14 cellular contexts compared by ENCODE assay signal in the genomic region with DNA sequence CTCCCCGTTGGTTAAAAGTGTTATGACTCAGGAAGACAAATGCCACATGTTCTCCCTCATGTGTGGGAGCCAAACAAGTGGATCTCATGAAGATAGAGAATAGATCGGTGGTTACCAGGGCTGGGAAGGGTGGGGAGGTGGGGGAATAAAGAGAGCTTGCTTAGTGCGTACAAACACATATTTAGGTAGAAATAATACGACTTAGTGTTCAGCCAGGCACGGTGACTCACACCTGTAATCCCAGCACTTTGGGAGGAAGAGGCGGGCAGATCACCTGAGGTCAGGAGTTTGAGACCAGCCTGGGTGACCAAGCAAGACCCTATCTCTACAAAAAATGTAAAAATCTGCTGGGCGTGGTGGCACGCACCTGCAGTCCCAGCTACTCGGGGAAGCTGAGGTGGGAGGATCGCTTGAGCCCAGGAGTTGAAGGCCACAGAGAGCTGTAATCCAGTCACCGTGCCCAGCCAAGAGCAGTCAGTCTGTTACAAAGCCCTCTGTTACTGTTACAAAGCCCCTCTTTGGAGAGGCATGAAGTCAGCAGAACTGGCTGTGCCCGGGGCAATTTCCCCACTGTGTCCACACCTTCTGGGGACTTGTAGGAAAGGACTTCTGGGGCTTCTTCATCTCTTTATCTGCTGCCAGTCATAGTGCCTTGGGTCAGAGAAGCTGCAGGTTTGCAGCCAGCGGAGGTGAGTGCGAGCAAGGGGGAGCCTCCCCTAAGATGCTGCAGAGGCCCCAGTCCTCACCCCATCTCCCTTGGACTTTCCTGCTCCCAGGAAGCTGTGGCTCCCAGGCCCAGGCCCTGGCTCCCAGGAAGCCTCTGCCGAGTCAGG. TPM values are rescaled to one million over a fixed set of nuclear protein-coding genes. Genes with fewer than 3 reads are reported as not detected.
A peak's percentile ranks its signal among the peaks of the same experiment; 100 is the strongest.
DNase-seq lines count a peak whose midpoint lies in the region; ATAC-seq, FAIRE-seq and TF ChIP-seq lines count a peak whose summit lies in the region.
"Had no signal": no experiment of that assay in that cellular context is flagged by ENCODE, and none has a peak within 500 bp of the region (broad histone marks: within the 10 kb centered on the region; RNA-seq: fewer than 3 reads in every experiment).

No MANE protein-coding gene starts in this region.

- H3K4ac ChIP-seq in IMR-90 (ENCODE audit: low read depth, low read length): peak overlapping the region; percentile 36

- no peak overlapping the region for H3K9ac ChIP-seq in IMR-90 (ENCODE audit: low read depth, low read length)
- H3K9ac ChIP-seq: parathyroid adenoma had no signal

- H3K36me3 ChIP-seq in IMR-90 (ENCODE audit: control insufficient read depth, insufficient read depth, low read length): no peaks in the 10 kb centered on the region
- no peaks in the 10 kb centered on the region for H3K36me3 ChIP-seq in bronchial epithelial cell (ENCODE audit: control insufficient read depth, insufficient read depth, low read length)
- no peaks in the 10 kb centered on the region for H3K36me3 ChIP-seq in mesodermal cell (ENCODE audit: control insufficient read depth, insufficient read depth, low read length)
- H3K36me3 ChIP-seq in thyroid gland: no peaks in the 10 kb centered on the region

- H2BK5ac ChIP-seq in IMR-90 (ENCODE audit: low read depth, low read length, poor library complexity, severe bottlenecking): peak overlapping the region; percentile 18

- H3K4me1 Mint-ChIP-seq in activated CD8-positive, alpha-beta T cell treated with anti-CD3 and anti-CD28 coated beads, Interleukin-2, amount 10 ng/mL, durations not matched to agents 7 days and 5 days (ENCODE audit: low read depth): no peaks in the 10 kb centered on the region

- H4K20me1 ChIP-seq in IMR-90 (ENCODE audit: insufficient read depth, low read length): no peaks in the 10 kb centered on the region; the same call in 1 of the 2 replicates

- TF ChIP-seq POLR2A in IMR-90 (IDR thresholded peaks at IDR 0.05; ENCODE audit: low read depth, low read length): no peak
- TF ChIP-seq POLR2A in thyroid gland (IDR thresholded peaks at IDR 0.05): no peak

- POLR2A ChIA-PET in IMR-90 (lab: Charles Lee; ENCODE audit: unreplicated experiment): interaction anchor here (0.6 kb wide), 1 partner anchor 225 kb away, joined by 3 read pairs; no protein-coding TSS in a partner anchor
- POLR2A ChIA-PET in activated CD8-positive, alpha-beta T cell treated with anti-CD3 and anti-CD28 coated beads, Interleukin-2, amount 10 ng/mL, durations not matched to agents 7 days and 5 days (lab: Charles Lee): no interaction called here

- H3K27ac Mint-ChIP-seq in activated CD8-positive, alpha-beta T cell treated with anti-CD3 and anti-CD28 coated beads, Interleukin-2, amount 10 ng/mL, durations not matched to agents 7 days and 5 days: no peak overlapping the region

- H2AK9ac ChIP-seq in IMR-90 (replicated peaks; ENCODE audit: low read depth, low read length, poor library complexity): peak overlapping the region; percentile 8

- no peak overlapping the region for H3K56ac ChIP-seq in IMR-90 (ENCODE audit: extremely low read depth, insufficient read depth, low read length)

- no peaks in the 10 kb centered on the region for H3K36me3 Mint-ChIP-seq in activated CD8-positive, alpha-beta T cell treated with anti-CD3 and anti-CD28 coated beads, Interleukin-2, amount 10 ng/mL, durations not matched to agents 7 days and 5 days (ENCODE audit: low read depth)

- no peaks in the 10 kb centered on the region for H3K79me1 ChIP-seq in IMR-90 (ENCODE audit: low read depth in 1 of 2, low read length in 2 of 2)

- no peak overlapping the region for H2AK5ac ChIP-seq in IMR-90 (ENCODE audit: low read depth, low read length)

- peaks cover 4% of the 10 kb centered on the region for H3K4me1 ChIP-seq in IMR-90 (ENCODE audit: control insufficient read depth, insufficient read depth, low read length)
- H3K4me1 ChIP-seq in mesodermal cell (ENCODE audit: control insufficient read depth, insufficient read depth, low read length, poor library complexity, severe bottlenecking): no peaks in the 10 kb centered on the region
- peaks cover 18 to 47% of the 10 kb centered on the region in 2 donors for H3K4me1 ChIP-seq in thyroid gland
- H3K4me1 ChIP-seq: parathyroid adenoma had no signal

- H3K4me2 ChIP-seq in IMR-90 (ENCODE audit: low read depth, low read length): no peak overlapping the region

- peak overlapping the region; percentile 65 for H2BK120ac ChIP-seq in IMR-90 (ENCODE audit: low read depth, low read length)

- no peak overlapping the region for H3K4me3 ChIP-seq in IMR-90 (ENCODE audit: insufficient read depth, low read depth, low read length)
- no peak overlapping the region for H3K4me3 ChIP-seq in bronchial epithelial cell (ENCODE audit: low read depth, low read length)
- H3K4me3 ChIP-seq in mesodermal cell (ENCODE audit: extremely low read depth, insufficient read depth, low read length, poor library complexity, severe bottlenecking): no peak overlapping the region
- H3K4me3 ChIP-seq in thyroid gland (replicated peaks in 1 of 3): no peak overlapping the region

- H4K8ac ChIP-seq in IMR-90 (ENCODE audit: low read depth in 2 of 2, low read length in 2 of 2): peak overlapping the region in 1 of 2 experiments; percentile 37; a peak in 2 of 4 replicates

- DNase-seq in IMR-90 (no peak), bronchial epithelial cell (ENCODE audit: low read depth) (peak; percentile 61), thyroid gland (peak in 1 of 2 donors; percentile 21), CD1c-positive myeloid dendritic cell (ENCODE audit: extremely low spot score) (no peak)
- no peak for DNase-seq in activated CD8-positive, alpha-beta T cell treated with anti-CD3 and anti-CD28 coated beads, Interleukin-2, amount 10 ng/mL, durations not matched to agents 7 days and 5 days
- DNase-seq: activated CD8-positive, alpha-beta memory T cell treated with anti-CD3 and anti-CD28 coated beads, Interleukin-2, amount 50 U/mL, for 48 hours had no signal

- H3K27ac ChIP-seq in IMR-90 (ENCODE audit: insufficient read depth, low read length): no peak overlapping the region
- peak overlapping the region; percentile 4 for H3K27ac ChIP-seq in mesodermal cell (ENCODE audit: low read depth, low read length, severe bottlenecking)
- H3K27ac ChIP-seq in thyroid gland: peak overlapping the region; percentile 81 to 98 (median 94)
- H3K27ac ChIP-seq: parathyroid adenoma had no signal

- no peak for ATAC-seq in IMR-90 (ENCODE audit: low read depth)
- ATAC-seq in GM18498 (IDR thresholded peaks at IDR 0.05; ENCODE audit: unreplicated experiment): no peak
- no peak for ATAC-seq in activated CD8-positive, alpha-beta T cell treated with anti-CD3 and anti-CD28 coated beads, Interleukin-2, amount 10 ng/mL, durations not matched to agents 7 days and 5 days

- no peak for TF ChIP-seq RAD21 in IMR-90 (IDR thresholded peaks at IDR 0.05; ENCODE audit: low read length)

- CTCF ChIA-PET in IMR-90 (lab: Yijun Ruan, JAX): interaction anchor here (0.7 to 2.6 kb wide), 4 partner anchors 9 to 390 kb away, joined by 3 to 11 read pairs (median 4); a partner anchor contains a TSS
- CTCF ChIA-PET in activated CD8-positive, alpha-beta T cell treated with anti-CD3 and anti-CD28 coated beads, Interleukin-2, amount 10 ng/mL, durations not matched to agents 7 days and 5 days (lab: Charles Lee): interaction anchor here (1.2 to 1.6 kb wide), 3 partner anchors 9 to 14 kb away, joined by 3 to 6 read pairs (median 3); no protein-coding TSS in a partner anchor

- H4K91ac ChIP-seq in IMR-90 (ENCODE audit: insufficient read depth, low read depth, low read length): no peak overlapping the region; the same call in 1 of the 2 replicates

- H2AFZ ChIP-seq in IMR-90 (replicated peaks; ENCODE audit: low read length, poor library complexity): peak overlapping the region; percentile 76
- H2AFZ ChIP-seq: parathyroid adenoma had no signal

- H4K5ac ChIP-seq in IMR-90 (ENCODE audit: low read depth, low read length): peak overlapping the region; percentile 80; the same call in 1 of the 2 replicates

- H3K9me3 Mint-ChIP-seq in activated CD8-positive, alpha-beta T cell treated with anti-CD3 and anti-CD28 coated beads, Interleukin-2, amount 10 ng/mL, durations not matched to agents 7 days and 5 days (ENCODE audit: insufficient read depth): no peaks in the 10 kb centered on the region

- TF ChIP-seq CTCF in IMR-90 (conservative IDR thresholded peaks at IDR 0.05; ENCODE audit: low read depth, low read length): no peak
- no peak for TF ChIP-seq CTCF in bronchial epithelial cell (IDR thresholded peaks at IDR 0.05; ENCODE audit: insufficient read depth, low read length, severe bottlenecking)
- no peak for TF ChIP-seq CTCF in thyroid gland (IDR thresholded peaks at IDR 0.05)

- no peak overlapping the region for H3K23ac ChIP-seq in IMR-90 (ENCODE audit: low read depth, low read length)

- H2BK20ac ChIP-seq in IMR-90 (ENCODE audit: low read depth, low read length): peak overlapping the region; percentile 36

- H2BK15ac ChIP-seq in IMR-90 (ENCODE audit: low read depth, low read length): no peak overlapping the region; the same call in 2 of the 3 replicates

- WGBS in IMR-90 (ENCODE audit: extremely low coverage in 2 of 2, insufficient read length in 1 of 2), 2 experiments: 96% methylated on average over 4 of the region's 15 CpGs; no CpG with 5 or more reads in 1 of the 2 experiments
- 91 to 93% methylated on average over 14 of the region's 15 CpGs for WGBS in mesodermal cell (ENCODE audit: insufficient coverage in 2 of 2), 2 experiments
- WGBS in thyroid gland, 2 donors: 77 to 87% methylated on average over 14 of the region's 15 CpGs

- in situ Hi-C loops in IMR-90 (cut with MboI; ENCODE audit: low sequenced_read_pairs): no loop called here

- peaks cover 10% of the 10 kb centered on the region for H3K27me3 Mint-ChIP-seq in activated CD8-positive, alpha-beta T cell treated with anti-CD3 and anti-CD28 coated beads, Interleukin-2, amount 10 ng/mL, durations not matched to agents 7 days and 5 days (ENCODE audit: low read depth)

- BruUV-seq in IMR-90 (replicated peaks; lab: Mats Ljungman, UMichigan): no TSS peak

- no peaks in the 10 kb centered on the region for H3K9me3 ChIP-seq in IMR-90 (ENCODE audit: control insufficient read depth, insufficient read depth, low read length)
- no peaks in the 10 kb centered on the region for H3K9me3 ChIP-seq in mesodermal cell (ENCODE audit: control insufficient read depth, low read length)
- H3K9me3 ChIP-seq in thyroid gland: no peaks in the 10 kb centered on the region

- H3K4me3 Mint-ChIP-seq in activated CD8-positive, alpha-beta T cell treated with anti-CD3 and anti-CD28 coated beads, Interleukin-2, amount 10 ng/mL, durations not matched to agents 7 days and 5 days: no peak overlapping the region

- FAIRE-seq in bronchial epithelial cell (lab: Jason Lieb, UNC): no peak

- H3K9me1 ChIP-seq in IMR-90 (ENCODE audit: insufficient read depth, low read length): 0 out of 2 replicates have a peak, but pooled peaks cover 4% of the 10 kb centered on the region

- H3K14ac ChIP-seq in IMR-90 (replicated peaks; ENCODE audit: low read depth, low read length): peak overlapping the region; percentile 62; the same call in 1 of the 2 replicates

- no peak overlapping the region for H3K18ac ChIP-seq in IMR-90 (ENCODE audit: low read depth, low read length)

- peaks cover 38% of the 10 kb centered on the region for H3K27me3 ChIP-seq in IMR-90 (ENCODE audit: control insufficient read depth, insufficient read depth, low read length)
- no peaks in the 10 kb centered on the region for H3K27me3 ChIP-seq in bronchial epithelial cell (ENCODE audit: control insufficient read depth, insufficient read depth, low read length)
- no peaks in the 10 kb centered on the region for H3K27me3 ChIP-seq in thyroid gland

- dilution Hi-C loops in IMR-90 (cut with HindIII; ENCODE audit: low sequenced_read_pairs, unreplicated experiment): no loop called here

- intact Hi-C loops in IMR-90 (cut with micrococcal nuclease): no loop called here
- intact Hi-C loops in thyroid gland (cut with DNase I): no loop called here

RNA-seq across cellular contexts. Expression of a gene that starts 4.3 kb away (rescaled TPM):
- total RNA-seq in IMR-90 (2012; rRNA removed) (not detected in 2 replicates), bronchial epithelial cell (24.2 and 53.3 TPM in 2 replicates), thyroid gland (1 to 10 TPM in 2 of 4 donors, under 1 TPM in 1, not detected in 1; 0.94 to 1.6 (median 1.1) TPM)
- not detected in 2 replicates for polyA plus RNA-seq in IMR-90 (2012; rRNA removed)
- not detected in 2 replicates for polyA plus RNA-seq in IMR-90 (2012; cell fraction: cytosol; rRNA removed)
- not detected in 2 replicates for polyA plus RNA-seq in IMR-90 (2012; cell fraction: nucleus; rRNA removed; ENCODE audit: low replicate concordance)
- not detected for polyA plus RNA-seq in mesodermal cell (2013, experiment 1 of 2)
- not detected for polyA plus RNA-seq in mesodermal cell (2013, experiment 2 of 2)
- not detected for total RNA-seq in activated CD8-positive, alpha-beta T cell treated with anti-CD3 and anti-CD28 coated beads, Interleukin-2, amount 10 ng/mL, durations not matched to agents 7 days and 5 days
- total RNA-seq: Daoy, fibroblast of villous mesenchyme had no signal
- polyA plus RNA-seq: IgD-negative memory B cell had no signal

RNA-seq across cellular contexts. Expression of a gene that starts 36.0 kb away (rescaled TPM):
- total RNA-seq in IMR-90 (2012; rRNA removed): not detected in 2 replicates
- polyA plus RNA-seq in IMR-90 (2012; rRNA removed): not detected in 2 replicates
- not detected in 2 replicates for polyA plus RNA-seq in IMR-90 (2012; cell fraction: cytosol; rRNA removed)
- polyA plus RNA-seq in IMR-90 (2012; cell fraction: nucleus; rRNA removed; ENCODE audit: low replicate concordance): not detected in 2 replicates
- 0.77 and 0.79 TPM in 2 replicates for total RNA-seq in bronchial epithelial cell
- polyA plus RNA-seq in mesodermal cell (2013, experiment 1 of 2): not detected
- not detected for polyA plus RNA-seq in mesodermal cell (2013, experiment 2 of 2)
- total RNA-seq in thyroid gland: 1 to 10 TPM in 1 of 4 donors, under 1 TPM in 1, not detected in 2; 0.45 to 1.4 TPM
- not detected for total RNA-seq in activated CD8-positive, alpha-beta T cell treated with anti-CD3 and anti-CD28 coated beads, Interleukin-2, amount 10 ng/mL, durations not matched to agents 7 days and 5 days
- total RNA-seq: Daoy, fibroblast of villous mesenchyme, left lobe of liver had no signal
- polyA plus RNA-seq: urinary bladder had no signal
